Comparison of ENCODE assay signal across 20 cellular contexts in the genomic region with DNA sequence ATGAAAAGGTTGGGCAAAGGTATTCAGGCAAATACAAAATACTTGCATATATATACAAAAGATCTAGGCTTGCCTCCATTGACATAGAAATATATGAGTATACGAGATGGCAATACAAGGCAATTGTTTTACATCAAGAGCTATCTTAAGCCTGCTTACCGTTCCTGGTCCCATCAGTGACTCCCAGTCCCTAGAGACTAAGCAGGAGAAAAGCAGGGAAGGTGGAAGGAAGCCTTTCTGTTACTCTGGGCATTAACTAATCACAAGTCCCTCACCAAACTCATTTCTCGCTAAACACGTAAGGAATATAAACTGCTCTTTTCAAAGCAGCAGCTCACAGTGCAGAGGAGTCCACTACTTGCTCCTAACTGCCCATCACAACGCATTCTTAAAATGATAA.
"Had no signal": no experiment of that assay in that cellular context is flagged by ENCODE, and none has a peak within 500 bp of the region (broad histone marks: within the 10 kb centered on the region; RNA-seq: fewer than 3 reads in every experiment).

No MANE protein-coding gene starts in this region.

- H3K4me1 Mint-ChIP-seq: activated naive CD4-positive, alpha-beta T cell treated with anti-CD3 and anti-CD28 coated beads, Interleukin-2, amount 50 U/mL, for 24 hours had no signal

- H3K36me3 Mint-ChIP-seq: activated naive CD4-positive, alpha-beta T cell treated with anti-CD3 and anti-CD28 coated beads, Interleukin-2, amount 50 U/mL, for 24 hours had no signal

- ATAC-seq: activated CD4-positive, CD25-positive, alpha-beta regulatory T cell treated with anti-CD3 and anti-CD28 coated beads, Interleukin-2, amount 50 U/mL, for 24 hours; activated CD8-positive, alpha-beta T cell treated with anti-CD3 and anti-CD28 coated beads, Interleukin-2, amount 10 ng/mL, durations not matched to agents 7 days and 5 days had no signal

- H3K27ac Mint-ChIP-seq: activated CD8-positive, alpha-beta T cell treated with anti-CD3 and anti-CD28 coated beads, Interleukin-2, amount 10 ng/mL, durations not matched to agents 7 days and 5 days; activated naive CD4-positive, alpha-beta T cell treated with anti-CD3 and anti-CD28 coated beads, Interleukin-2, amount 50 U/mL, for 24 hours; T-helper 1 cell treated with Interleukin-12 subunit alpha and Interleukin-12 subunit beta and Interleukin-4 antibody, amounts not matched to agents 30 μg/mL and 1 μg/mL, for 36 hours had no signal

- H3K9me3 Mint-ChIP-seq: activated naive CD4-positive, alpha-beta T cell treated with anti-CD3 and anti-CD28 coated beads, Interleukin-2, amount 50 U/mL, for 24 hours; T-helper 1 cell treated with Interleukin-12 subunit alpha and Interleukin-12 subunit beta and Interleukin-4 antibody, amounts not matched to agents 30 μg/mL and 1 μg/mL, for 36 hours had no signal

- DNase-seq: activated CD4-positive, alpha-beta T cell treated with anti-CD3 and anti-CD28 coated beads for 48 hours; activated CD4-positive, alpha-beta T cell treated with anti-CD3 and anti-CD28 coated beads, Interleukin-2, amount 50 U/mL, for 4 hours; activated CD8-positive, alpha-beta memory T cell treated with anti-CD3 and anti-CD28 coated beads, Interleukin-2, amount 50 U/mL, for 48 hours; activated CD8-positive, alpha-beta T cell treated with anti-CD3 and anti-CD28 coated beads, Interleukin-2, amount 10 ng/mL, durations not matched to agents 7 days and 5 days; activated effector memory CD4-positive, alpha-beta T cell treated with Interleukin-2 at 50 U/mL for 16 hours; activated naive CD4-positive, alpha-beta T cell; activated T-cell treated with anti-CD3 and anti-CD28 coated beads, Interleukin-2, amount 50 U/mL, for 1 hour; aorta; Kasumi-1; NCI-H1048; NCI-H146; NCI-H187 treated with DMSO at 0.1 percent for 48 hours; NCI-H2081 treated with DMSO at 0.1 percent for 48 hours; NCI-H2171 treated with DMSO at 0.1 percent for 48 hours; NCI-H226; NCI-H526 treated with DMSO at 0.1 percent for 48 hours; SHP77 treated with DMSO at 0.1 percent for 48 hours had no signal

- H3K4me3 Mint-ChIP-seq: activated CD8-positive, alpha-beta T cell treated with anti-CD3 and anti-CD28 coated beads, Interleukin-2, amount 10 ng/mL, durations not matched to agents 7 days and 5 days; activated naive CD4-positive, alpha-beta T cell treated with anti-CD3 and anti-CD28 coated beads, Interleukin-2, amount 50 U/mL, for 24 hours; T-helper 1 cell treated with Interleukin-12 subunit alpha and Interleukin-12 subunit beta and Interleukin-4 antibody, amounts not matched to agents 30 μg/mL and 1 μg/mL, for 36 hours had no signal
